Comparison of ENCODE assay signal across 8 cellular contexts in genomic region chr5:5886812-5887486, GRCh38.
DNase-seq lines count a peak whose midpoint lies in the region; ATAC-seq and TF ChIP-seq lines count a peak whose summit lies in the region.

No MANE protein-coding gene starts in this region.

- in situ Hi-C loops in SK-MEL-5 (cut with HindIII; ENCODE audit: low pct_unique_long_range_greater_than_20kb, low sequenced_read_pairs): no loop called here

- TF ChIP-seq CTCF in epithelial cell of proximal tubule (conservative IDR thresholded peaks at IDR 0.05; ENCODE audit: low read depth, low read length): peak; percentile 46

- peak; percentile 64 for ATAC-seq in HG03108 (IDR thresholded peaks at IDR 0.05; ENCODE audit: unreplicated experiment)
- no peak for ATAC-seq in GM19324 (IDR thresholded peaks at IDR 0.05; ENCODE audit: low FRiP score, unreplicated experiment)

- peak; percentile 3 to 13 for DNase-seq in activated CD4-positive, alpha-beta T cell treated with anti-CD3 and anti-CD28 coated beads for 24 hours (ENCODE audit: low read depth in 2 of 2)
- DNase-seq in activated CD4-positive, alpha-beta T cell treated with anti-CD3 and anti-CD28 coated beads, Interleukin-2, amount 50 U/mL, for 4 hours: no peak
- DNase-seq in SK-MEL-5 (ENCODE audit: low read depth, low spot score) (peak; percentile 14), epithelial cell of proximal tubule (ENCODE audit: low read depth) (no peak), pons (ENCODE audit: low spot score) (no peak)
- DNase-seq in stimulated activated CD4-positive, alpha-beta T cell treated with anti-CD3 and anti-CD28 coated beads, Interleukin-2, amount 100 ng/mL, for 24 hours: peak; percentile 24 to 61

- no peak overlapping the region for H3K4me3 ChIP-seq in epithelial cell of proximal tubule (ENCODE audit: low read depth, low read length)

Comparison
In these comparisons a context has a peak if more than half of its experiments do, and no peak if none do; other contexts are left out.
1. DNase-seq: peak in activated CD4-positive, alpha-beta T cell treated with anti-CD3 and anti-CD28 coated beads for 24 hours (2 of 2), SK-MEL-5 (single experiment) and stimulated activated CD4-positive, alpha-beta T cell treated with anti-CD3 and anti-CD28 coated beads, Interleukin-2, amount 100 ng/mL, for 24 hours (2 of 2); none in activated CD4-positive, alpha-beta T cell treated with anti-CD3 and anti-CD28 coated beads, Interleukin-2, amount 50 U/mL, for 4 hours (0 of 2), epithelial cell of proximal tubule (single experiment) and pons (single experiment).